In genomic region chr3:4852780-4853748, GRCh38 we compare ENCODE assay signal across 13 cellular contexts.
DNase-seq lines count a peak whose midpoint lies in the region; ATAC-seq and TF ChIP-seq lines count a peak whose summit lies in the region.
"Had no signal": no experiment of that assay in that cellular context is flagged by ENCODE, and none has a peak within 500 bp of the region (broad histone marks: within the 10 kb centered on the region; RNA-seq: fewer than 3 reads in every experiment).

No MANE protein-coding gene starts in this region.

- peak overlapping the region; percentile 91 for H3K27ac Mint-ChIP-seq in T-helper 1 cell treated with Interleukin-12 subunit alpha and Interleukin-12 subunit beta and Interleukin-4 antibody, amounts not matched to agents 30 μg/mL and 1 μg/mL, for 36 hours
- H3K27ac Mint-ChIP-seq in progenitor cell of endocrine pancreas = peak overlapping the region; percentile 6

- no peaks in the 10 kb centered on the region for H3K9me3 ChIP-seq in spleen
- H3K9me3 ChIP-seq in upper lobe of left lung = no peaks in the 10 kb centered on the region

- H3K4me1 Mint-ChIP-seq in T-helper 1 cell treated with Interleukin-12 subunit alpha and Interleukin-12 subunit beta and Interleukin-4 antibody, amounts not matched to agents 30 μg/mL and 1 μg/mL, for 36 hours (ENCODE audit: low read depth) = peaks cover 83% of the 10 kb centered on the region
- H3K4me1 Mint-ChIP-seq in progenitor cell of endocrine pancreas (ENCODE audit: low read depth) = peaks cover 23% of the 10 kb centered on the region

- intact Hi-C loops in spleen (cut with DNase I; ENCODE audit: low total_unique reads) = no loop called here

- peaks cover 10% of the 10 kb centered on the region for H3K9me3 Mint-ChIP-seq in T-helper 1 cell treated with Interleukin-12 subunit alpha and Interleukin-12 subunit beta and Interleukin-4 antibody, amounts not matched to agents 30 μg/mL and 1 μg/mL, for 36 hours
- H3K9me3 Mint-ChIP-seq in progenitor cell of endocrine pancreas (ENCODE audit: low read depth) = peaks cover 4% of the 10 kb centered on the region

- DNase-seq in T-helper 1 cell (no peak), SW480 (ENCODE audit: low spot score) (peak; percentile 22), dedifferentiated amniotic fluid mesenchymal stem cell (ENCODE audit: extremely low spot score) (peak; percentile 24), progenitor cell of endocrine pancreas (ENCODE audit: low spot score, unreplicated experiment) (no peak), spleen (no peak), amniotic stem cell (lab: John Stamatoyannopoulos, UW) (no peak), upper lobe of left lung (no peak)
- DNase-seq: 8988T, head of caudate nucleus, right cardiac atrium, SIG-M5 had no signal

- no peaks in the 10 kb centered on the region for H3K27me3 ChIP-seq in spleen (replicated peaks in 1 of 7)
- H3K27me3 ChIP-seq in upper lobe of left lung = no peaks in the 10 kb centered on the region

- H3K4me3 Mint-ChIP-seq in T-helper 1 cell treated with Interleukin-12 subunit alpha and Interleukin-12 subunit beta and Interleukin-4 antibody, amounts not matched to agents 30 μg/mL and 1 μg/mL, for 36 hours = peak overlapping the region; percentile 57
- H3K4me3 Mint-ChIP-seq in progenitor cell of endocrine pancreas (ENCODE audit: low read depth) = no peak overlapping the region

- TF ChIP-seq CTCF in progenitor cell of endocrine pancreas (IDR thresholded peaks at IDR 0.05; ENCODE audit: unreplicated experiment) (no peak), spleen (IDR thresholded peaks at IDR 0.05 in 8 of 11, conservative IDR thresholded peaks at IDR 0.05 in 3 of 11) (no peak), upper lobe of left lung (IDR thresholded peaks at IDR 0.05) (no peak)

- H3K4me3 ChIP-seq in spleen = no peak overlapping the region
- no peak overlapping the region for H3K4me3 ChIP-seq in upper lobe of left lung

- peak overlapping the region in 1 of 8 donors; percentile 19 for H3K27ac ChIP-seq in spleen
- H3K27ac ChIP-seq in upper lobe of left lung = no peak overlapping the region
- H3K27ac ChIP-seq: KMS-11 had no signal

- H3K36me3 ChIP-seq in spleen = no peaks in the 10 kb centered on the region
- no peaks in the 10 kb centered on the region for H3K36me3 ChIP-seq in upper lobe of left lung

- H3K36me3 Mint-ChIP-seq in T-helper 1 cell treated with Interleukin-12 subunit alpha and Interleukin-12 subunit beta and Interleukin-4 antibody, amounts not matched to agents 30 μg/mL and 1 μg/mL, for 36 hours (ENCODE audit: low read depth) = peaks cover 45% of the 10 kb centered on the region
- H3K36me3 Mint-ChIP-seq in progenitor cell of endocrine pancreas (ENCODE audit: insufficient read depth) = no peaks in the 10 kb centered on the region

- TF ChIP-seq EP300 in upper lobe of left lung (IDR thresholded peaks at IDR 0.05) = no peak

- H3K4me1 ChIP-seq in spleen (peaks cover 0 to 66% (median 31%) of the 10 kb centered on the region in 6 donors), upper lobe of left lung (peaks cover 0 to 3% (median 0%) of the 10 kb centered on the region in 4 donors)

- WGBS in spleen, 5 donors = 68 to 81% (median 71%) methylated on average over 5 of the region's 5 CpGs
- WGBS in upper lobe of left lung, 2 donors = 77 to 81% methylated on average over 5 of the region's 5 CpGs

- H3K27me3 Mint-ChIP-seq in T-helper 1 cell treated with Interleukin-12 subunit alpha and Interleukin-12 subunit beta and Interleukin-4 antibody, amounts not matched to agents 30 μg/mL and 1 μg/mL, for 36 hours (ENCODE audit: low read depth) = no peaks in the 10 kb centered on the region
- H3K27me3 Mint-ChIP-seq in progenitor cell of endocrine pancreas = peaks cover 3% of the 10 kb centered on the region

- no peak for ATAC-seq in upper lobe of left lung (ENCODE audit: low FRiP score in 2 of 2)
- ATAC-seq: right cardiac atrium had no signal

- TF ChIP-seq POLR2A in spleen (IDR thresholded peaks at IDR 0.05) (no peak), upper lobe of left lung (IDR thresholded peaks at IDR 0.05) (no peak)

Comparison
In these comparisons a context has a peak if more than half of its experiments do, and no peak if none do; other contexts are left out.
1. DNase-seq: peak in SW480 (single experiment) and dedifferentiated amniotic fluid mesenchymal stem cell (single experiment); none in T-helper 1 cell (0 of 5), progenitor cell of endocrine pancreas (single experiment), spleen (single experiment), amniotic stem cell (single experiment) and upper lobe of left lung (0 of 2).